ENCODE assay signal across 9 cellular contexts in genomic region chr7:16323313-16323712, GRCh38.
"Had no signal": no experiment of that assay in that cellular context is flagged by ENCODE, and none has a peak within 500 bp of the region (broad histone marks: within the 10 kb centered on the region; RNA-seq: fewer than 3 reads in every experiment).

No MANE protein-coding gene starts in this region.

- H3K4me3 ChIP-seq: GM23248, GM23338, HAP-1 had no signal

- H3K27ac ChIP-seq: GM23248 had no signal

- DNase-seq: GM23248, GOT3, H7, H9, HCEC 1CT, HFFc6 had no signal

- H3K36me3 ChIP-seq: HAP-1 had no signal

- ATAC-seq: GM23338, HCT116 had no signal

- H3K9me3 ChIP-seq: HAP-1 had no signal
